In the genomic region with DNA sequence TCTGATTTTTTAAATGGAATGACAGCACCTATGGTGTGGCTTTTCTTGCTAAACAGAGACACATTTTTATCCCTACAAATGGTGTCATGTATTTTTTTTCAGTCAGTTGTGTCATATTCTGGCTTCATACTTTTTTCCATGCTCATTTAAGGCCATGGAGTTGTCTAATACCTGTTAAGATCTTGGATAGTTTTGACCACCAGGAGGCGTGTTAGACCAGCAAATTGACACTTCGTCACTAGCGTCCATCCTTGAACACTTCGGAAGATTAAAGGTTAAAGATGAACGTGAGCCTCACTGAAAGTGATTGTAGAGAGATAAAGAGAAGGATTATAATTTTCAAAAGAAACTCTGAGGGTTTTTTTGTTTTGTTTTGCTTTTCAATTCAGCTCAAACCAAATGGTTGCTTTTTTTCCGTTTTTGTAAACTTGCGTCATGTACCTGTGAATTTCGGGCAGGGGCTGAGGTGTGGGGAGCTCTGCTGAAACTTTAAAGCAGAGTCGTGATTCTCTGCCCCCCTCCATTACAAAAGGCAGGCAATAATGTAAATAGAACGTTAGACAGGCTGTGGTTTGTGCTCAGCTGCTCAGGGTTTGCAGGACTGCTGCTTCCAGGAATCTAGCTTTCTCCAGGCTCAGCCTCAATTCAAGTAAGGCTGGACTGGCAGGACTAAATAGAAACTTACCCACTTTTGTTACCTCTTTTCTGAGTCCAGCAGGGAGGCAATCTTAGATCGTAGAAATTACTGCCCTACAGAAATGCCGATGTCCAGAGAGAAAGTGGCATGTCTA, we compare ENCODE assay signal across 9 cellular contexts.
DNase-seq lines count a peak whose midpoint lies in the region; ATAC-seq and TF ChIP-seq lines count a peak whose summit lies in the region.
"Had no signal": no experiment of that assay in that cellular context is flagged by ENCODE, and none has a peak within 500 bp of the region (broad histone marks: within the 10 kb centered on the region; RNA-seq: fewer than 3 reads in every experiment).

No MANE protein-coding gene starts in this region.

- peaks cover 2% of the 10 kb centered on the region for H3K4me1 Mint-ChIP-seq in activated T-cell treated with anti-CD3 and anti-CD28 coated beads, Interleukin-2, amount 50 U/mL, for 4 hours (ENCODE audit: low read depth)
- H3K4me1 Mint-ChIP-seq in activated T-cell treated with anti-CD3 and anti-CD28 coated beads, Interleukin-2, amount 50 U/mL, for 24 hours (ENCODE audit: low read depth): peaks cover 1% of the 10 kb centered on the region
- H3K4me1 Mint-ChIP-seq: central memory CD8-positive, alpha-beta T cell had no signal

- no peaks in the 10 kb centered on the region for H3K9me3 Mint-ChIP-seq in activated T-cell treated with anti-CD3 and anti-CD28 coated beads, Interleukin-2, amount 50 U/mL, for 4 hours
- no peaks in the 10 kb centered on the region for H3K9me3 Mint-ChIP-seq in activated T-cell treated with anti-CD3 and anti-CD28 coated beads, Interleukin-2, amount 50 U/mL, for 24 hours
- H3K9me3 Mint-ChIP-seq: central memory CD8-positive, alpha-beta T cell had no signal

- no peak overlapping the region for H3K27ac ChIP-seq in HL-60 (replicated peaks)
- no peak overlapping the region for H3K27ac ChIP-seq in hepatocyte
- no peak overlapping the region for H3K27ac ChIP-seq in smooth muscle cell (ENCODE audit: low read depth)

- H3K9me3 ChIP-seq in adipocyte (ENCODE audit: control insufficient read depth, low read length) (no peaks in the 10 kb centered on the region), hepatocyte (ENCODE audit: low read depth) (no peaks in the 10 kb centered on the region), smooth muscle cell (replicated peaks; ENCODE audit: low read depth) (no peaks in the 10 kb centered on the region)

- H2AFZ ChIP-seq in hepatocyte: no peak overlapping the region
- H2AFZ ChIP-seq in smooth muscle cell (ENCODE audit: low read depth): peak overlapping the region; percentile 39

- H3K9me2 ChIP-seq in hepatocyte (replicated peaks; ENCODE audit: insufficient read depth): no peaks in the 10 kb centered on the region

- H3K79me2 ChIP-seq in hepatocyte (no peaks in the 10 kb centered on the region), smooth muscle cell (ENCODE audit: low read depth) (no peaks in the 10 kb centered on the region)

- H3K4me1 ChIP-seq in adipocyte (ENCODE audit: control insufficient read depth, insufficient read depth, low read length): no peaks in the 10 kb centered on the region
- H3K4me1 ChIP-seq in hepatocyte (ENCODE audit: insufficient read depth): no peaks in the 10 kb centered on the region
- H3K4me1 ChIP-seq in smooth muscle cell (ENCODE audit: low read depth): no peaks in the 10 kb centered on the region

- H3K27me3 ChIP-seq in HL-60 (ENCODE audit: insufficient read depth, poor library complexity, severe bottlenecking): peaks cover 4% of the 10 kb centered on the region
- peaks cover 30% of the 10 kb centered on the region for H3K27me3 ChIP-seq in adipocyte (replicated peaks; ENCODE audit: control insufficient read depth, insufficient read depth, low read length)
- H3K27me3 ChIP-seq in hepatocyte: peaks cover 16% of the 10 kb centered on the region
- H3K27me3 ChIP-seq in smooth muscle cell (ENCODE audit: low read depth): peaks cover 45% of the 10 kb centered on the region

- no peaks in the 10 kb centered on the region for H3K36me3 ChIP-seq in adipocyte (ENCODE audit: control insufficient read depth, insufficient read depth, low read length, severe bottlenecking)
- H3K36me3 ChIP-seq in hepatocyte (replicated peaks; ENCODE audit: insufficient read depth, low read depth): no peaks in the 10 kb centered on the region
- H3K36me3 ChIP-seq in smooth muscle cell (ENCODE audit: low read depth): no peaks in the 10 kb centered on the region

- no peaks in the 10 kb centered on the region for H3K27me3 Mint-ChIP-seq in activated T-cell treated with anti-CD3 and anti-CD28 coated beads, Interleukin-2, amount 50 U/mL, for 4 hours (ENCODE audit: low read depth)
- H3K27me3 Mint-ChIP-seq in activated T-cell treated with anti-CD3 and anti-CD28 coated beads, Interleukin-2, amount 50 U/mL, for 24 hours: peaks cover 7% of the 10 kb centered on the region
- H3K27me3 Mint-ChIP-seq: central memory CD8-positive, alpha-beta T cell had no signal

- WGBS in hepatocyte (ENCODE audit: low lambda C conversion rate, missing lambda C conversion rate): 29% methylated on average over 12 of the region's 12 CpGs
- WGBS in smooth muscle cell (ENCODE audit: low lambda C conversion rate): 36% methylated on average over 12 of the region's 12 CpGs

- no peak overlapping the region for H3K9ac ChIP-seq in adipocyte (ENCODE audit: low read length)
- no peak overlapping the region for H3K9ac ChIP-seq in smooth muscle cell (ENCODE audit: low read depth)

- peak overlapping the region; percentile 30 for H3K4me3 Mint-ChIP-seq in activated T-cell treated with anti-CD3 and anti-CD28 coated beads, Interleukin-2, amount 50 U/mL, for 4 hours
- H3K4me3 Mint-ChIP-seq in activated T-cell treated with anti-CD3 and anti-CD28 coated beads, Interleukin-2, amount 50 U/mL, for 24 hours: no peak overlapping the region
- H3K4me3 Mint-ChIP-seq: central memory CD8-positive, alpha-beta T cell had no signal

- H3F3A ChIP-seq in smooth muscle cell (ENCODE audit: low read depth): no peaks in the 10 kb centered on the region

- DNase-seq in activated T-cell treated with anti-CD3 and anti-CD28 coated beads, Interleukin-2, amount 50 U/mL, for 4 hours: no peak
- no peak for DNase-seq in activated T-cell treated with anti-CD3 and anti-CD28 coated beads, Interleukin-2, amount 50 U/mL, for 24 hours
- peak; percentile 41 to 59 for DNase-seq in HL-60 (ENCODE audit: low read depth in 1 of 2, low spot score in 1 of 2)
- DNase-seq in NCI-H526 (lab: John Stamatoyannopoulos, UW): peak; percentile 82 to 90
- peak; percentile 82 for DNase-seq in adipocyte (ENCODE audit: low read depth)
- peak; percentile 87 for DNase-seq in hepatocyte (ENCODE audit: low spot score)
- DNase-seq in smooth muscle cell (lab: John Stamatoyannopoulos, UW; ENCODE audit: unreplicated experiment): no peak

- H3K4me3 ChIP-seq in HL-60 (replicated peaks; ENCODE audit: insufficient read depth, low read length) (no peak overlapping the region), adipocyte (ENCODE audit: low read length) (no peak overlapping the region), hepatocyte (no peak overlapping the region), smooth muscle cell (no peak overlapping the region)

- no peaks in the 10 kb centered on the region for H3K36me3 Mint-ChIP-seq in activated T-cell treated with anti-CD3 and anti-CD28 coated beads, Interleukin-2, amount 50 U/mL, for 4 hours (ENCODE audit: insufficient read depth)
- H3K36me3 Mint-ChIP-seq in activated T-cell treated with anti-CD3 and anti-CD28 coated beads, Interleukin-2, amount 50 U/mL, for 24 hours (ENCODE audit: low read depth): no peaks in the 10 kb centered on the region

- peak; percentile 46 to 52 for ATAC-seq in activated T-cell treated with anti-CD3 and anti-CD28 coated beads, Interleukin-2, amount 50 U/mL, for 4 hours
- no peak for ATAC-seq in GM19455 (IDR thresholded peaks at IDR 0.05; ENCODE audit: unreplicated experiment)

- H3K4me2 ChIP-seq in hepatocyte: peak overlapping the region; percentile 61
- peak overlapping the region; percentile 60 for H3K4me2 ChIP-seq in smooth muscle cell

- TF ChIP-seq CTCF in HL-60 (IDR thresholded peaks at IDR 0.05; ENCODE audit: insufficient read depth, low read length) (peak; percentile 41), hepatocyte (IDR thresholded peaks at IDR 0.05; ENCODE audit: poor library complexity) (peak; percentile 95), smooth muscle cell (IDR thresholded peaks at IDR 0.05; ENCODE audit: borderline replicate concordance, insufficient read depth, poor library complexity, severe bottlenecking) (peak; percentile 80)

- H4K20me1 ChIP-seq in hepatocyte (ENCODE audit: insufficient read depth, poor library complexity, severe bottlenecking) (no peaks in the 10 kb centered on the region), smooth muscle cell (ENCODE audit: low read depth) (no peaks in the 10 kb centered on the region)

- no peak overlapping the region for H3K27ac Mint-ChIP-seq in activated T-cell treated with anti-CD3 and anti-CD28 coated beads, Interleukin-2, amount 50 U/mL, for 24 hours

Comparison
In these comparisons a context has a peak if more than half of its experiments do, and no peak if none do; other contexts are left out.
1. DNase-seq: peak in HL-60 (2 of 2), NCI-H526 (2 of 2), adipocyte (single experiment) and hepatocyte (single experiment); none in activated T-cell treated with anti-CD3 and anti-CD28 coated beads, Interleukin-2, amount 50 U/mL, for 4 hours (single experiment), activated T-cell treated with anti-CD3 and anti-CD28 coated beads, Interleukin-2, amount 50 U/mL, for 24 hours (single experiment) and smooth muscle cell (single experiment).
2. CTCF ChIP-seq: peak in every context shown above with its lines; median percentile 95 in hepatocyte; 80 in smooth muscle cell; 41 in HL-60.